ENCODE assay signal across 12 cellular contexts in genomic region chr6:7591770-7592169, GRCh38. TPM values are rescaled to one million over a fixed set of nuclear protein-coding genes. Genes with fewer than 3 reads are reported as not detected.
DNase-seq lines count a peak whose midpoint lies in the region; ATAC-seq and TF ChIP-seq lines count a peak whose summit lies in the region.
"Had no signal": no experiment of that assay in that cellular context is flagged by ENCODE, and none has a peak within 500 bp of the region (broad histone marks: within the 10 kb centered on the region; RNA-seq: fewer than 3 reads in every experiment).

No MANE protein-coding gene starts in this region.

- intact Hi-C loops in right cardiac atrium (cut with DNase I): no loop called here
- intact Hi-C loops in Right ventricle myocardium superior (cut with DNase I): no loop called here
- intact Hi-C loops in activated B cell treated with CpG ODN at 0.5 μM for 24 hours (cut with micrococcal nuclease): loop anchor here (2.0 to 5.0 kb wide), 4 partner anchors 21 to 843 kb away; partner anchors contain the start of genes EEF1E1 and SLC35B3

- H3K27ac ChIP-seq in right cardiac atrium (ENCODE audit: low read length) (peak overlapping the region; percentile 79), iPS-18a (ENCODE audit: low read length) (no peak overlapping the region), thoracic aorta (no peak overlapping the region)

- ATAC-seq in right cardiac atrium (no peak), Right ventricle myocardium superior (ENCODE audit: poor library complexity) (no peak), activated B cell treated with CpG ODN at 0.5 μM for 24 hours (ENCODE audit: low read depth) (no peak), thoracic aorta (ENCODE audit: insufficient number of reproducible peaks, low FRiP score, low read depth) (no peak), HG03196 (IDR thresholded peaks at IDR 0.05; ENCODE audit: unreplicated experiment) (no peak), HG02642 (IDR thresholded peaks at IDR 0.05; ENCODE audit: poor library complexity, unreplicated experiment) (no peak)
- ATAC-seq: sciatic nerve had no signal

- H3K4me3 Mint-ChIP-seq in activated B cell treated with CpG ODN at 0.5 μM for 24 hours: peak overlapping the region; percentile 21

- H3K4me1 ChIP-seq in right cardiac atrium (ENCODE audit: control insufficient read depth, insufficient read depth, low read length) (peaks cover 4% of the 10 kb centered on the region), iPS-18a (ENCODE audit: control insufficient read depth, low read depth, low read length) (peaks cover 4% of the 10 kb centered on the region), thoracic aorta (ENCODE audit: control insufficient read depth in 1 of 2, low read depth in 2 of 2) (peaks cover 13% of the 10 kb centered on the region in 2 donors)

- no peaks in the 10 kb centered on the region for H3K27me3 ChIP-seq in right cardiac atrium (ENCODE audit: control insufficient read depth, insufficient read depth)
- no peaks in the 10 kb centered on the region for H3K27me3 ChIP-seq in iPS-18a (ENCODE audit: control insufficient read depth, insufficient read depth, low read length)
- no peaks in the 10 kb centered on the region for H3K27me3 ChIP-seq in thoracic aorta (replicated peaks; ENCODE audit: insufficient read depth)

- peaks cover 31% of the 10 kb centered on the region for H3K4me1 Mint-ChIP-seq in activated B cell treated with CpG ODN at 0.5 μM for 24 hours

- POLR2A ChIA-PET in activated B cell treated with CpG ODN at 0.5 μM for 24 hours (lab: Charles Lee): no interaction called here

- H3K27ac Mint-ChIP-seq in activated B cell treated with CpG ODN at 0.5 μM for 24 hours: no peak overlapping the region

- TF ChIP-seq CTCF in activated B cell treated with CpG ODN at 0.5 μM for 24 hours (IDR thresholded peaks at IDR 0.05) (no peak), thoracic aorta (IDR thresholded peaks at IDR 0.05) (no peak)

- H3K36me3 ChIP-seq in iPS-18a (ENCODE audit: control insufficient read depth, low read depth, low read length) (peaks cover 28% of the 10 kb centered on the region), thoracic aorta (no peaks in the 10 kb centered on the region)

- DNase-seq in right cardiac atrium (no peak), Right ventricle myocardium superior (no peak), activated B cell treated with CpG ODN at 0.5 μM for 24 hours (no peak), thoracic aorta (ENCODE audit: low spot score) (no peak), NCI-H2029 treated with DMSO at 0.1 percent for 48 hours (lab: John Stamatoyannopoulos, UW) (no peak)
- DNase-seq: activated gamma-delta T cell, COR-L47, NCI-H510A treated with DMSO at 0.1 percent for 48 hours had no signal

- H3K9me3 Mint-ChIP-seq in activated B cell treated with CpG ODN at 0.5 μM for 24 hours: no peaks in the 10 kb centered on the region

- H3K9me3 ChIP-seq in right cardiac atrium (ENCODE audit: control insufficient read depth, low read length): no peaks in the 10 kb centered on the region
- no peaks in the 10 kb centered on the region for H3K9me3 ChIP-seq in iPS-18a (ENCODE audit: control insufficient read depth, low read depth, low read length)
- H3K9me3 ChIP-seq in thoracic aorta: no peaks in the 10 kb centered on the region

- WGBS in right cardiac atrium: 88% methylated on average over 5 of the region's 5 CpGs

- H3K4me3 ChIP-seq in right cardiac atrium (ENCODE audit: low read length) (peak overlapping the region; percentile 70), iPS-18a (ENCODE audit: low read length) (peak overlapping the region; percentile 87), thoracic aorta (peak overlapping the region; percentile 98)

- no peak overlapping the region for H3K9ac ChIP-seq in iPS-18a (ENCODE audit: low read length)

- no peaks in the 10 kb centered on the region for H3K27me3 Mint-ChIP-seq in activated B cell treated with CpG ODN at 0.5 μM for 24 hours

- CTCF ChIA-PET in activated B cell treated with CpG ODN at 0.5 μM for 24 hours (lab: Charles Lee): no interaction called here

- peaks cover 36% of the 10 kb centered on the region for H3K36me3 Mint-ChIP-seq in activated B cell treated with CpG ODN at 0.5 μM for 24 hours (ENCODE audit: low read depth)

RNA-seq across cellular contexts. Expression of gene SNRNP48, which starts 1.8 kb away (rescaled TPM):
- 10 to 100 TPM; 11.0 to 17.6 (median 14.8) TPM for total RNA-seq in right cardiac atrium
- polyA plus RNA-seq in right cardiac atrium: 10.7 TPM
- total RNA-seq in Right ventricle myocardium superior: 17.5 TPM
- 15.4 and 18.7 TPM in 2 replicates for total RNA-seq in activated B cell treated with CpG ODN at 0.5 μM for 24 hours
- 10 to 100 TPM in 1 of 2 donors, 1 to 10 TPM in 1; 6.4 to 18.4 TPM for total RNA-seq in thoracic aorta

RNA-seq across cellular contexts. Expression of gene DSP, which starts 50.3 kb away (rescaled TPM):
- total RNA-seq in right cardiac atrium (100 to 1,000 TPM; 239 to 311 (median 248) TPM), Right ventricle myocardium superior (350 TPM), activated B cell treated with CpG ODN at 0.5 μM for 24 hours (0.02 TPM in 2 replicates), thoracic aorta (1 to 10 TPM; 5.4 to 6.7 TPM)
- 94.7 TPM for polyA plus RNA-seq in right cardiac atrium

Comparison
In these comparisons a context has a peak if more than half of its experiments do, and no peak if none do; other contexts are left out.
1. RNA of gene DSP, which starts 50.3 kb away (total RNA-seq): 350 TPM in Right ventricle myocardium superior (single experiment) and 239 to 311 TPM in right cardiac atrium; 5.4 to 6.7 TPM in thoracic aorta and 0.02 TPM in activated B cell treated with CpG ODN at 0.5 μM for 24 hours; every median in the first group is over 10 times any median in the second.
2. Peak in every context shown above with its lines, with median percentiles within 50 percentile points of each other: H3K4me3 ChIP-seq.